In the genomic region with DNA sequence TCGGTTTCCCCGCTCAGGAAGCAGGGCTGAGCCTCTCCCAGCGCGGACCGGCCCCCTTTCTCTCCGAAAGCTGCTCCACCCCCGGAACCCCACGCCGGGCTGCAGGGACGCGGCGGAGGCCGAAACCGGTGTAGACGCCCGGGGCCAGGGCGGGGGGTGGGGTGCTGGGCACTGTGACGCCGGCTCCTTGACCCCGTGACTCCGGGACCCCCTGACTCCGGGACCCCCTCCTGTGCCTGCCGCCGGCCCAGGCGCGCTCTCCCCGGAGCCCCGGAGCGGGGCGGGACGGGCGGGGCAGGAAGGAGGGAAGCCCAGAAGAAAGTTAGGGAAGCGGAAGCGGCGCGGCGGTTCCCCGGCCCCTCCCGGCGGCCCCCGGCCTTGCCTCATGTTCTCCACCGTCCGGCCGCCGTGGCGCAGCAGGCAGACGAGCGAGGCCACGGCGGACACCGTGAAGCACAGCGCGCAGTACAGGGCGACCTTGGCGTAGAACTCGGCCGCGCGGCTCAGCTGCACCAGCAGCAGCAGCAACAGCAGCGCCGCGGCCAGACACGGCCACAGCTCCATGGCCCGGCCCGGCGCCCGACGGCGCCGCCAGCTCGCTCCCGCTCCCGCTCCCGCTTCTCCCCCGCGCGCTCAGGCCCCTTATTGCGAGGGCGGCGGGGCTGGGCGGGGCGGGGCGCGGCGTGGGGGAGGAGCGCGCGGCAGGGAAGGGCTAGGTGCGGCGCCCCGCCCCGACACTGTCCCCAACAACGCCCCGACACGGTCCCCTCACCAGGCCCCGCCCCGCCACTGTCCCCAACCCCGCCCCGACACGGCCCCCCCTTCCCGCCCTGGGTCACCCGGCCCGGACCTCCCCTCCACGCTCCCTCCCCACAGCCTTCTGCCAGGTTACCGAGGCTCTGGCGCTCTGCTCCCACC, we compare ENCODE assay signal across 8 cellular contexts. TPM values are rescaled to one million over a fixed set of nuclear protein-coding genes. Genes with fewer than 3 reads are reported as not detected.
DNase-seq lines count a peak whose midpoint lies in the region; ATAC-seq and TF ChIP-seq lines count a peak whose summit lies in the region.

Gene AGPAT2 (minus strand): TSS at position 664 of the 918 bp plus-strand sequence. CDS start 100 bp downstream, at position 564.

- peak within 1 kb of the TSS; percentile 93 to 98 for H3K4me3 Mint-ChIP-seq in CD14-positive monocyte
- H3K4me3 Mint-ChIP-seq in T-helper 1 cell treated with Interleukin-12 subunit alpha and Interleukin-12 subunit beta and Interleukin-4 antibody, amounts not matched to agents 30 μg/mL and 1 μg/mL, for 36 hours, result peak within 1 kb of the TSS; percentile 75

- H3K36me3 ChIP-seq in ascending aorta (no peaks in the 10 kb centered on the region), hepatocyte (replicated peaks; ENCODE audit: insufficient read depth, low read depth) (no peaks in the 10 kb centered on the region)

- peak within 1 kb of the TSS; percentile 88 to 96 (median 93) for H3K27ac Mint-ChIP-seq in CD14-positive monocyte
- no peak within 1 kb of the TSS for H3K27ac Mint-ChIP-seq in T-helper 1 cell treated with Interleukin-12 subunit alpha and Interleukin-12 subunit beta and Interleukin-4 antibody, amounts not matched to agents 30 μg/mL and 1 μg/mL, for 36 hours

- H3K9me3 ChIP-seq in ascending aorta (no peaks in the 10 kb centered on the region), hepatocyte (ENCODE audit: low read depth) (no peaks in the 10 kb centered on the region)

- ATAC-seq in GM19463 (IDR thresholded peaks at IDR 0.05; ENCODE audit: unreplicated experiment), result peak; percentile 69

- H3K9me3 Mint-ChIP-seq in CD14-positive monocyte, result peaks cover 0 to 3% (median 0%) of the 10 kb centered on the region in 7 donors
- H3K9me3 Mint-ChIP-seq in T-helper 1 cell treated with Interleukin-12 subunit alpha and Interleukin-12 subunit beta and Interleukin-4 antibody, amounts not matched to agents 30 μg/mL and 1 μg/mL, for 36 hours, result no peaks in the 10 kb centered on the region

- peaks cover 48% of the 10 kb centered on the region for H3K79me2 ChIP-seq in hepatocyte

- WGBS in hepatocyte (ENCODE audit: low lambda C conversion rate, missing lambda C conversion rate), result under 1% methylated on average over 25 of the region's 106 CpGs

- peak within 1 kb of the TSS; percentile 91 to 92 for H3K4me3 ChIP-seq in ascending aorta
- H3K4me3 ChIP-seq in hepatocyte, result peak within 1 kb of the TSS; percentile 92
- H3K4me3 ChIP-seq in skin epidermis, result peak within 1 kb of the TSS; percentile 59 to 95 (median 84)

- H3K27me3 Mint-ChIP-seq in CD14-positive monocyte (ENCODE audit: low read depth in 3 of 3), result peaks cover 0 to 3% (median 0%) of the 10 kb centered on the region in 3 donors
- H3K27me3 Mint-ChIP-seq in T-helper 1 cell treated with Interleukin-12 subunit alpha and Interleukin-12 subunit beta and Interleukin-4 antibody, amounts not matched to agents 30 μg/mL and 1 μg/mL, for 36 hours (ENCODE audit: low read depth), result peaks cover 4% of the 10 kb centered on the region

- intact Hi-C loops in CD14-positive monocyte (cut with micrococcal nuclease) (loop anchor here (5.0 kb wide), 2 partner anchors 40 to 200 kb away; no protein-coding TSS in a partner anchor), ascending aorta (cut with DNase I) (loop anchor here (5.0 kb wide), 1 partner anchor 40 kb away; no protein-coding TSS in a partner anchor)

- H3K27me3 ChIP-seq in ascending aorta (no peaks in the 10 kb centered on the region), hepatocyte (no peaks in the 10 kb centered on the region)

- H3K27ac ChIP-seq in ascending aorta (peak within 1 kb of the TSS; percentile 61 to 72), hepatocyte (peak within 1 kb of the TSS; percentile 88), skin epidermis (peak within 1 kb of the TSS; percentile 71 to 96 (median 89))

- peaks cover 35% of the 10 kb centered on the region for H4K20me1 ChIP-seq in hepatocyte (ENCODE audit: insufficient read depth, poor library complexity, severe bottlenecking)

- peaks cover 11 to 18% of the 10 kb centered on the region in 2 donors for H3K4me1 ChIP-seq in ascending aorta
- H3K4me1 ChIP-seq in hepatocyte (ENCODE audit: insufficient read depth), result peaks cover 28% of the 10 kb centered on the region

- no peaks in the 10 kb centered on the region for H3K9me2 ChIP-seq in hepatocyte (replicated peaks; ENCODE audit: insufficient read depth)

- no peak for TF ChIP-seq CTCF in CD14-positive monocyte (IDR thresholded peaks at IDR 0.05)
- no peak for TF ChIP-seq CTCF in ascending aorta (IDR thresholded peaks at IDR 0.05)
- no peak for TF ChIP-seq CTCF in hepatocyte (IDR thresholded peaks at IDR 0.05; ENCODE audit: poor library complexity)

- DNase-seq in CD14-positive monocyte (ENCODE audit: low spot score), result peak; percentile 76
- DNase-seq in LoVo (ENCODE audit: low spot score), result peak; percentile 84
- peak in 1 of 2 donors; percentile 83 for DNase-seq in ascending aorta (ENCODE audit: low spot score in 2 of 2)
- peak; percentile 93 for DNase-seq in hepatocyte (ENCODE audit: low spot score)
- DNase-seq in cerebellar cortex (ENCODE audit: low spot score), result no peak

- H2AFZ ChIP-seq in hepatocyte, result peak within 1 kb of the TSS; percentile 67

- H3K4me1 Mint-ChIP-seq in CD14-positive monocyte, result peaks cover 28% of the 10 kb centered on the region
- no peaks in the 10 kb centered on the region for H3K4me1 Mint-ChIP-seq in T-helper 1 cell treated with Interleukin-12 subunit alpha and Interleukin-12 subunit beta and Interleukin-4 antibody, amounts not matched to agents 30 μg/mL and 1 μg/mL, for 36 hours (ENCODE audit: low read depth)

- H3K36me3 Mint-ChIP-seq in CD14-positive monocyte, result peaks cover 0 to 6% of the 10 kb centered on the region in 2 donors
- no peaks in the 10 kb centered on the region for H3K36me3 Mint-ChIP-seq in T-helper 1 cell treated with Interleukin-12 subunit alpha and Interleukin-12 subunit beta and Interleukin-4 antibody, amounts not matched to agents 30 μg/mL and 1 μg/mL, for 36 hours (ENCODE audit: low read depth)

- H3K4me2 ChIP-seq in hepatocyte, result peak within 1 kb of the TSS; percentile 100

RNA-seq across cellular contexts. Expression of gene AGPAT2, which starts in this region (rescaled TPM):
- polyA plus RNA-seq in CD14-positive monocyte, result 100 to 1,000 TPM; 116 to 139 TPM
- total RNA-seq in ascending aorta, result 129 TPM
- total RNA-seq in hepatocyte, result 125 and 136 TPM in 2 replicates
- 242 and 249 TPM in 2 replicates for polyA plus RNA-seq in hepatocyte
